31 cellular contexts compared by ENCODE assay signal in genomic region chrX:6685489-6685888, GRCh38.
"Had no signal": no experiment of that assay in that cellular context is flagged by ENCODE, and none has a peak within 500 bp of the region (broad histone marks: within the 10 kb centered on the region; RNA-seq: fewer than 3 reads in every experiment).

No MANE protein-coding gene starts in this region.

- DNase-seq: activated B cell treated with CpG ODN at 0.5 μM for 24 hours; activated CD4-positive, alpha-beta memory T cell treated with anti-CD3 and anti-CD28 coated beads for 36 hours; activated CD4-positive, alpha-beta T cell treated with anti-CD3 and anti-CD28 coated beads for 4 hours; activated CD4-positive, alpha-beta T cell treated with anti-CD3 and anti-CD28 coated beads, Interleukin-2, amount 50 U/mL, for 1 hour; activated CD4-positive, CD25-positive, alpha-beta regulatory T cell treated with anti-CD3 and anti-CD28 coated beads, Interleukin-2, amount 50 U/mL, for 72 hours; activated CD8-positive, alpha-beta memory T cell treated with anti-CD3 and anti-CD28 coated beads, Interleukin-2, amount 50 U/mL, for 4 hours; activated gamma-delta T cell treated with Interleukin-2 at 50 U/mL for 16 hours; activated naive CD4-positive, alpha-beta T cell treated with anti-CD3 and anti-CD28 coated beads for 36 hours; activated T-cell treated with anti-CD3 and anti-CD28 coated beads for 4 hours; activated T-cell treated with anti-CD3 and anti-CD28 coated beads, Interleukin-2, amount 50 U/mL, for 4 hours; adrenal gland; NCI-H1417; NCI-H146; NCI-H187; NCI-H2029 treated with DMSO at 0.1 percent for 48 hours; NCI-H2107; NCI-H2171; NCI-H446 treated with DMSO at 0.1 percent for 48 hours; NCI-H524 treated with DMSO at 0.1 percent for 48 hours; NK-92 treated with Interleukin-12 subunit alpha and Interleukin-12 subunit beta, amount 100 ng/mL, for 24 hours; PC-9; SW 1271; T-helper 1 cell; T-helper 2 cell; T-helper 9 cell had no signal

- H3K4me1 ChIP-seq: adrenal gland, breast epithelium had no signal

- ATAC-seq: activated naive CD4-positive, alpha-beta T cell treated with anti-CD3 and anti-CD28 coated beads, Interleukin-2, amount 50 U/mL, for 72 hours; activated T-cell treated with anti-CD3 and anti-CD28 coated beads, Interleukin-2, amount 50 U/mL, for 4 hours; body of pancreas; Right ventricle myocardium inferior had no signal

- H3K27ac ChIP-seq: adrenal gland, body of pancreas, breast epithelium, PC-9, RWPE1, VCaP had no signal

- H3K36me3 ChIP-seq: adrenal gland, breast epithelium had no signal

- H3K9me3 ChIP-seq: adrenal gland, body of pancreas had no signal

- H3K27me3 ChIP-seq: adrenal gland, body of pancreas, breast epithelium had no signal

- H3K4me3 ChIP-seq: adrenal gland, body of pancreas, breast epithelium, PC-9 had no signal
